In the genomic region with DNA sequence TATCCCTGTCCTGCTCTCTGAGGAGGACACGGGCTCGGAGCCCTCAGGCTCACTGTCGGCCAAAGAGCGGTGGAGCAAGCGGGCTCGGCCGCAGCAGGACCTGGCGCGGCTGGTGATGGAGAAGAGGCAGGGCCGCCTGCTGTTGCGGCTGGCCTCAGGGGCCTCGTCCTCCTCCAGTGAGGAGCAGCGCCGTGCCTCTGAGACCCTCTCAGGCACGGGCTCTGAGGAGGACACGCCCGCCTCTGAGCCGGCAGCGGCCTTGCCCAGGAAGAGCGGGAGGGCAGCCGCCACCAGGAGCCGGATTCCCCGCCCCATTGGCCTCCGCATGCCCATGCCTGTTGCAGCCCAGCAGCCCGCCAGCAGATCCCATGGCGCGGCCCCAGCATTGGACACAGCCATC, we compare ENCODE assay signal across 25 cellular contexts. TPM values are rescaled to one million over a fixed set of nuclear protein-coding genes. Genes with fewer than 3 reads are reported as not detected.
"Had no signal": no experiment of that assay in that cellular context is flagged by ENCODE, and none has a peak within 500 bp of the region (broad histone marks: within the 10 kb centered on the region; RNA-seq: fewer than 3 reads in every experiment).

No MANE protein-coding gene starts in this region.

- DNase-seq: activated CD4-positive, alpha-beta T cell treated with anti-CD3 and anti-CD28 coated beads, Interleukin-2, amount 50 U/mL, for 1 hour; activated CD8-positive, alpha-beta T cell treated with anti-CD3 and anti-CD28 coated beads, Interleukin-2, amount 10 ng/mL, durations not matched to agents 7 days and 5 days; activated gamma-delta T cell treated with Interleukin-2 at 50 U/mL for 16 hours; anterior cingulate cortex; body of pancreas; caudate nucleus; effector CD4-positive, alpha-beta T cell; erythroblast; glutamatergic neuron; hippocampal formation; islet precursor cell; left lung; naive thymus-derived CD8-positive, alpha-beta T cell; stimulated activated CD4-positive, alpha-beta T cell treated with anti-CD3 and anti-CD28 coated beads, Interleukin-4, amount 100 ng/mL, for 24 hours; stimulated activated naive CD8-positive, alpha-beta T cell treated with anti-CD3 and anti-CD28 coated beads, Interleukin-15, Interleukin-2, amounts not matched to agents 100 U/mL and 50 U/mL, for 24 hours; thyroid gland; upper lobe of right lung had no signal

- ATAC-seq: activated CD4-positive, CD25-positive, alpha-beta regulatory T cell treated with anti-CD3 and anti-CD28 coated beads, Interleukin-2, amount 50 U/mL, for 24 hours; activated CD8-positive, alpha-beta T cell treated with anti-CD3 and anti-CD28 coated beads, Interleukin-2, amount 10 ng/mL, durations not matched to agents 7 days and 5 days; body of pancreas; left lung; naive thymus-derived CD8-positive, alpha-beta T cell; stimulated activated naive CD8-positive, alpha-beta T cell treated with anti-CD3 and anti-CD28 coated beads, Interleukin-15, Interleukin-2, amounts not matched to agents 100 U/mL and 50 U/mL, for 24 hours; upper lobe of right lung had no signal

- H3K27me3 ChIP-seq: body of pancreas, thyroid gland had no signal

- H3K4me3 ChIP-seq: body of pancreas, left lung, neural progenitor cell, prostate gland, thyroid gland, upper lobe of right lung had no signal

- H3K36me3 ChIP-seq: left lung, neural progenitor cell, prostate gland, thyroid gland, upper lobe of right lung had no signal

- H3K4me1 ChIP-seq: body of pancreas, prostate gland, thyroid gland, upper lobe of right lung had no signal

- H3K9me3 ChIP-seq: body of pancreas, left lung, prostate gland, thyroid gland, upper lobe of right lung had no signal

- H3K27ac ChIP-seq: body of pancreas, left lung, neural progenitor cell, prostate gland, thyroid gland, upper lobe of right lung had no signal

RNA-seq across cellular contexts. Expression of a gene that starts 14.2 kb away (rescaled TPM):
- total RNA-seq: activated CD8-positive, alpha-beta T cell treated with anti-CD3 and anti-CD28 coated beads, Interleukin-2, amount 10 ng/mL, durations not matched to agents 7 days and 5 days; body of pancreas; left lung; lung microvascular endothelial cell; mesothelial cell of epicardium; naive thymus-derived CD8-positive, alpha-beta T cell; osteocyte; prostate gland; subcutaneous adipose tissue; T-helper 2 cell treated with Interferon-gamma antibody and Interleukin-4, amounts not matched to agents 100 ng/mL and 5 ng/mL, for 36 hours; thyroid gland; upper lobe of right lung had no signal
- polyA plus RNA-seq: naive thymus-derived CD8-positive, alpha-beta T cell had no signal

RNA-seq across cellular contexts. Expression of a gene that starts 24.7 kb away (rescaled TPM):
- total RNA-seq: activated CD8-positive, alpha-beta T cell treated with anti-CD3 and anti-CD28 coated beads, Interleukin-2, amount 10 ng/mL, durations not matched to agents 7 days and 5 days; body of pancreas; lung microvascular endothelial cell had no signal
- polyA plus RNA-seq: naive thymus-derived CD8-positive, alpha-beta T cell had no signal

RNA-seq across cellular contexts. Expression of a gene that starts 40.6 kb away (rescaled TPM):
- total RNA-seq: activated CD8-positive, alpha-beta T cell treated with anti-CD3 and anti-CD28 coated beads, Interleukin-2, amount 10 ng/mL, durations not matched to agents 7 days and 5 days; naive thymus-derived CD8-positive, alpha-beta T cell; subcutaneous adipose tissue had no signal
- polyA plus RNA-seq: naive thymus-derived CD8-positive, alpha-beta T cell had no signal
